ENCODE assay signal across 1 cellular context in the genomic region with DNA sequence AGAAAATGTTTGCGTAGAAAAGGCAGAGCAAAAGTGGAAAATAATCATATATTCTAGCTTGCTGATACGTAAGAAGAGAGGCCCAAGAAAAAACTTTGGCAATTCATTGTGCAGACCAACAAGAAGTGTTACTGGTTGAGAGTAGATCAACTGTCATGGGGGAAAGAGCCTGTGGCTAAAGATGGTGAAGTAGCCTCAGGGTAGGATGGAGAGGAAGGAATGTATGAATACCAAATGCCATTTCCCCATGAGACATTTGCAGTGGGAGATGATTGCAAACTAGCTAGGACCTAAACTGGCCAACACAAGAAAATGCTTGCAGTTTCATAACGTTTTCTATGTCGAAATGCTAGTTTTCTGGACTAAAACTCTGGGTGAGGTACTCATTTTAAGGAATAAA.
TF ChIP-seq lines count a peak whose summit lies in the region.

No MANE protein-coding gene starts in this region.

TF ChIP-seq in GM23338, 12 proteins besides CTCF, POLR2A, EP300 and RAD21 (continued from another document):
- TF ChIP-seq, protein P1, sequence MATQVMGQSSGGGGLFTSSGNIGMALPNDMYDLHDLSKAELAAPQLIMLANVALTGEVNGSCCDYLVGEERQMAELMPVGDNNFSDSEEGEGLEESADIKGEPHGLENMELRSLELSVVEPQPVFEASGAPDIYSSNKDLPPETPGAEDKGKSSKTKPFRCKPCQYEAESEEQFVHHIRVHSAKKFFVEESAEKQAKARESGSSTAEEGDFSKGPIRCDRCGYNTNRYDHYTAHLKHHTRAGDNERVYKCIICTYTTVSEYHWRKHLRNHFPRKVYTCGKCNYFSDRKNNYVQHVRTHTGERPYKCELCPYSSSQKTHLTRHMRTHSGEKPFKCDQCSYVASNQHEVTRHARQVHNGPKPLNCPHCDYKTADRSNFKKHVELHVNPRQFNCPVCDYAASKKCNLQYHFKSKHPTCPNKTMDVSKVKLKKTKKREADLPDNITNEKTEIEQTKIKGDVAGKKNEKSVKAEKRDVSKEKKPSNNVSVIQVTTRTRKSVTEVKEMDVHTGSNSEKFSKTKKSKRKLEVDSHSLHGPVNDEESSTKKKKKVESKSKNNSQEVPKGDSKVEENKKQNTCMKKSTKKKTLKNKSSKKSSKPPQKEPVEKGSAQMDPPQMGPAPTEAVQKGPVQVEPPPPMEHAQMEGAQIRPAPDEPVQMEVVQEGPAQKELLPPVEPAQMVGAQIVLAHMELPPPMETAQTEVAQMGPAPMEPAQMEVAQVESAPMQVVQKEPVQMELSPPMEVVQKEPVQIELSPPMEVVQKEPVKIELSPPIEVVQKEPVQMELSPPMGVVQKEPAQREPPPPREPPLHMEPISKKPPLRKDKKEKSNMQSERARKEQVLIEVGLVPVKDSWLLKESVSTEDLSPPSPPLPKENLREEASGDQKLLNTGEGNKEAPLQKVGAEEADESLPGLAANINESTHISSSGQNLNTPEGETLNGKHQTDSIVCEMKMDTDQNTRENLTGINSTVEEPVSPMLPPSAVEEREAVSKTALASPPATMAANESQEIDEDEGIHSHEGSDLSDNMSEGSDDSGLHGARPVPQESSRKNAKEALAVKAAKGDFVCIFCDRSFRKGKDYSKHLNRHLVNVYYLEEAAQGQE (IDR thresholded peaks at IDR 0.05; ENCODE audit: unreplicated experiment): no peak
- no peak for TF ChIP-seq JUNB (IDR thresholded peaks at IDR 0.05; ENCODE audit: unreplicated experiment)
